Comparison of ENCODE assay signal across 19 cellular contexts in the genomic region with DNA sequence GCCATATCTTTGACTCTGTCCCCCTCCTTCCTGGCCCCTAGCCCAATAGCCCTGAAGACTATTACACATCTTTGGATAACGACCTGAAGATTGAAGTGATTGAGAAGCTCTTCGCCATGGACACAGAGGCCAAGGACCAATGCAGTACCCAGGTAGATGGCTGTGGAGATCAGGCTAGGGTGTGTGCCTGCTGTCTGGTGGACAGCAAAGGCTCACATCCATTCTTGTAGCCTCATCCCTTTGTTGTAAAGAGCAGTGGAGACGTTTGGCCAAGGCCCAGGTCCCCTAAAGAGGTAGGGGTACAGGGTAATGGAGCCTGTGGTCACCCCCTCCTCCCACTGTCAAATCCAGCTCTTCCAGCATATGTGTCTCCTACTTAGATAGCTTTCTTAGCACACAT.
"Had no signal": no experiment of that assay in that cellular context is flagged by ENCODE, and none has a peak within 500 bp of the region (broad histone marks: within the 10 kb centered on the region; RNA-seq: fewer than 3 reads in every experiment).

No MANE protein-coding gene starts in this region.

- H3K27me3 ChIP-seq: ascending aorta, right atrium auricular region had no signal

- H3K36me3 Mint-ChIP-seq: T-cell had no signal

- H3K9me3 ChIP-seq: ascending aorta, right atrium auricular region had no signal

- H3K27ac Mint-ChIP-seq: activated CD4-positive, alpha-beta memory T cell treated with anti-CD3 and anti-CD28 coated beads, Interleukin-2, amount 10 ng/mL, durations not matched to agents 7 days and 5 days; progenitor cell of endocrine pancreas; stimulated activated naive CD8-positive, alpha-beta T cell treated with anti-CD3 and anti-CD28 coated beads, Interleukin-15, Interleukin-2, amounts not matched to agents 100 ng/mL and 50 ng/mL, for 24 hours; T-cell had no signal

- DNase-seq: activated CD4-positive, alpha-beta T cell treated with anti-CD3 and anti-CD28 coated beads for 48 hours; activated CD4-positive, CD25-positive, alpha-beta regulatory T cell; activated effector memory CD4-positive, alpha-beta T cell treated with Interleukin-2 at 50 U/mL for 16 hours; activated naive CD4-positive, alpha-beta T cell treated with anti-CD3 and anti-CD28 coated beads, Interleukin-2, amount 50 U/mL, for 16 hours; activated T-cell treated with anti-CD3 and anti-CD28 coated beads, Interleukin-2, amount 50 U/mL, for 4 hours; midbrain; occipital lobe; T-cell; T-helper 9 cell had no signal

- H3K4me3 Mint-ChIP-seq: activated CD4-positive, alpha-beta memory T cell treated with anti-CD3 and anti-CD28 coated beads, Interleukin-2, amount 10 ng/mL, durations not matched to agents 7 days and 5 days; activated T-cell treated with anti-CD3 and anti-CD28 coated beads, Interleukin-2, amount 50 U/mL, for 4 hours; central memory CD8-positive, alpha-beta T cell; stimulated activated naive CD8-positive, alpha-beta T cell treated with anti-CD3 and anti-CD28 coated beads, Interleukin-15, Interleukin-2, amounts not matched to agents 100 ng/mL and 50 ng/mL, for 24 hours; T-cell; type B pancreatic cell had no signal

- H3K4me1 Mint-ChIP-seq: activated CD4-positive, alpha-beta memory T cell treated with anti-CD3 and anti-CD28 coated beads, Interleukin-2, amount 10 ng/mL, durations not matched to agents 7 days and 5 days; central memory CD8-positive, alpha-beta T cell; T-cell had no signal

- H3K4me3 ChIP-seq: ascending aorta, coronary artery, right atrium auricular region had no signal

- H3K9me3 Mint-ChIP-seq: activated CD4-positive, alpha-beta memory T cell treated with anti-CD3 and anti-CD28 coated beads, Interleukin-2, amount 10 ng/mL, durations not matched to agents 7 days and 5 days; activated T-cell treated with anti-CD3 and anti-CD28 coated beads, Interleukin-2, amount 50 U/mL, for 4 hours; central memory CD8-positive, alpha-beta T cell; stimulated activated naive CD8-positive, alpha-beta T cell treated with anti-CD3 and anti-CD28 coated beads, Interleukin-15, Interleukin-2, amounts not matched to agents 100 ng/mL and 50 ng/mL, for 24 hours; T-cell; type B pancreatic cell had no signal

- ATAC-seq: activated T-cell treated with anti-CD3 and anti-CD28 coated beads, Interleukin-2, amount 50 U/mL, for 4 hours; esophagus mucosa; SK-N-SH treated with all-trans-retinoic acid at 6 μM for 48 hours; T-cell had no signal

- H3K27me3 Mint-ChIP-seq: activated CD4-positive, alpha-beta memory T cell treated with anti-CD3 and anti-CD28 coated beads, Interleukin-2, amount 10 ng/mL, durations not matched to agents 7 days and 5 days; central memory CD8-positive, alpha-beta T cell; stimulated activated naive CD8-positive, alpha-beta T cell treated with anti-CD3 and anti-CD28 coated beads, Interleukin-15, Interleukin-2, amounts not matched to agents 100 ng/mL and 50 ng/mL, for 24 hours; T-cell; type B pancreatic cell had no signal
